In genomic region chr11:134730596-134731538, GRCh38 we compare ENCODE assay signal across 17 cellular contexts.
DNase-seq lines count a peak whose midpoint lies in the region; TF ChIP-seq lines count a peak whose summit lies in the region.
"Had no signal": no experiment of that assay in that cellular context is flagged by ENCODE, and none has a peak within 500 bp of the region (broad histone marks: within the 10 kb centered on the region; RNA-seq: fewer than 3 reads in every experiment).

No MANE protein-coding gene starts in this region.

- no peaks in the 10 kb centered on the region for H3K79me1 ChIP-seq in neuronal stem cell (ENCODE audit: low read depth, low read length)

- H2AK5ac ChIP-seq in neuronal stem cell (ENCODE audit: low read depth, low read length): peak overlapping the region; percentile 16

- no peak overlapping the region for H4K91ac ChIP-seq in neuronal stem cell (ENCODE audit: low read depth, low read length, poor library complexity)

- peak overlapping the region; percentile 47 for H3K9ac ChIP-seq in NT2/D1 (ENCODE audit: insufficient read length, low read depth)
- H3K9ac ChIP-seq in iPS-18a (ENCODE audit: low read length): peak overlapping the region; percentile 38
- H3K9ac ChIP-seq in neuronal stem cell (ENCODE audit: low read depth, low read length, poor library complexity): no peak overlapping the region
- H3K9ac ChIP-seq: KMS-11 had no signal

- H3K4me1 ChIP-seq in NT2/D1 (ENCODE audit: insufficient read depth, insufficient read length) (peaks cover 8% of the 10 kb centered on the region), iPS-18a (ENCODE audit: control insufficient read depth, low read depth, low read length) (peaks cover 34% of the 10 kb centered on the region), neuronal stem cell (ENCODE audit: control insufficient read depth in 2 of 2, insufficient read depth in 1 of 2, low read depth in 1 of 2, low read length in 2 of 2) (peaks cover 16 to 26% of the 10 kb centered on the region in 2 donors)
- H3K4me1 ChIP-seq: BE2C had no signal

- no peak overlapping the region for H2BK12ac ChIP-seq in neuronal stem cell (ENCODE audit: low read length)

- H2BK120ac ChIP-seq in neuronal stem cell (ENCODE audit: low read depth, low read length): no peak overlapping the region

- DNase-seq in H7: peak; percentile 56
- DNase-seq in NT2/D1 (ENCODE audit: low read depth, low spot score): no peak
- DNase-seq in neuronal stem cell (ENCODE audit: low spot score): no peak
- DNase-seq in NCI-H2029 (lab: John Stamatoyannopoulos, UW): no peak
- DNase-seq in erythroblast (lab: John Stamatoyannopoulos, UW): no peak
- no peak for DNase-seq in Ammon's horn (ENCODE audit: low spot score)
- DNase-seq: BE2C; CD4-positive, alpha-beta memory T cell; MM.1S; NCI-H1105; NCI-H187; NCI-H510A; NCI-H82; Peyer's patch; Right ventricle myocardium superior had no signal

- no peak overlapping the region for H2BK15ac ChIP-seq in neuronal stem cell (ENCODE audit: low read length)

- WGBS in neuronal stem cell (ENCODE audit: extremely low coverage in 2 of 2, insufficient read length in 2 of 2, insufficient replicate concordance in 1 of 2), 2 donors: no CpG with 5 or more reads among the region's 7 CpGs

- H3K9me3 ChIP-seq in NT2/D1 (ENCODE audit: insufficient read depth, low read length) (no peaks in the 10 kb centered on the region), iPS-18a (ENCODE audit: control insufficient read depth, low read depth, low read length) (no peaks in the 10 kb centered on the region), neuronal stem cell (replicated peaks in 1 of 2; ENCODE audit: control insufficient read depth in 2 of 2, insufficient read depth in 1 of 2, low read depth in 1 of 2, low read length in 2 of 2) (no peaks in the 10 kb centered on the region)
- H3K9me3 ChIP-seq: BE2C, Peyer's patch had no signal

- H3K36me3 ChIP-seq in H7 (replicated peaks; ENCODE audit: control insufficient read depth, insufficient read depth, low read length) (no peaks in the 10 kb centered on the region), NT2/D1 (ENCODE audit: insufficient read depth, insufficient read length, low read length) (no peaks in the 10 kb centered on the region), iPS-18a (ENCODE audit: control insufficient read depth, low read depth, low read length) (no peaks in the 10 kb centered on the region), neuronal stem cell (replicated peaks in 1 of 2; ENCODE audit: control insufficient read depth in 2 of 2, insufficient read depth in 2 of 2, low read length in 2 of 2) (no peaks in the 10 kb centered on the region)
- H3K36me3 ChIP-seq: BE2C, Peyer's patch had no signal

- H3K23ac ChIP-seq in neuronal stem cell (ENCODE audit: low read depth, low read length, poor library complexity): no peak overlapping the region

- H3K27me3 ChIP-seq in H7 (ENCODE audit: control insufficient read depth, insufficient read depth, low read length) (no peaks in the 10 kb centered on the region), NT2/D1 (ENCODE audit: insufficient read depth, insufficient read length) (no peaks in the 10 kb centered on the region), iPS-18a (ENCODE audit: control insufficient read depth, insufficient read depth, low read length) (no peaks in the 10 kb centered on the region), neuronal stem cell (ENCODE audit: control insufficient read depth in 3 of 3, insufficient read depth in 3 of 3, low read depth in 1 of 3, low read length in 3 of 3) (no peaks in the 10 kb centered on the region)
- H3K27me3 ChIP-seq: Peyer's patch had no signal

- peak overlapping the region; percentile 71 for H2AFZ ChIP-seq in neuronal stem cell (ENCODE audit: low read length)

- H3K4me2 ChIP-seq in neuronal stem cell (ENCODE audit: insufficient read depth, low read length, poor library complexity, severe bottlenecking): no peak overlapping the region
- H3K4me2 ChIP-seq: KMS-11 had no signal

- H3K27ac ChIP-seq in iPS-18a (ENCODE audit: low read length): no peak overlapping the region
- H3K27ac ChIP-seq in neuronal stem cell (replicated peaks; ENCODE audit: low read length): no peak overlapping the region
- H3K27ac ChIP-seq: KMS-11, Peyer's patch had no signal

- no peak overlapping the region for H4K8ac ChIP-seq in neuronal stem cell (ENCODE audit: low read depth, low read length)

- H3K14ac ChIP-seq in neuronal stem cell (ENCODE audit: low read length): no peak overlapping the region

- H3K4me3 ChIP-seq in H7 (ENCODE audit: insufficient read depth, low read depth, low read length): no peak overlapping the region
- H3K4me3 ChIP-seq in NT2/D1 (ENCODE audit: insufficient read length, low read depth): no peak overlapping the region
- H3K4me3 ChIP-seq in iPS-18a (ENCODE audit: low read length): peak overlapping the region; percentile 44
- H3K4me3 ChIP-seq in neuronal stem cell (ENCODE audit: low read length in 2 of 2): no peak overlapping the region
- H3K4me3 ChIP-seq: Peyer's patch had no signal

- no peak for TF ChIP-seq POLR2A in erythroblast (IDR thresholded peaks at IDR 0.05; ENCODE audit: low read length)

- H3K18ac ChIP-seq in neuronal stem cell (ENCODE audit: low read length): peak overlapping the region; percentile 32

- no peak overlapping the region for H3K4ac ChIP-seq in neuronal stem cell (ENCODE audit: low read length)

- no peak overlapping the region for H2BK5ac ChIP-seq in neuronal stem cell (ENCODE audit: low read length)
